15 cellular contexts compared by ENCODE assay signal in genomic region chr2:112577756-112578155, GRCh38. TPM values are rescaled to one million over a fixed set of nuclear protein-coding genes. Genes with fewer than 3 reads are reported as not detected.
DNase-seq lines count a peak whose midpoint lies in the region; TF ChIP-seq lines count a peak whose summit lies in the region.
"Had no signal": no experiment of that assay in that cellular context is flagged by ENCODE, and none has a peak within 500 bp of the region (broad histone marks: within the 10 kb centered on the region; RNA-seq: fewer than 3 reads in every experiment).

No MANE protein-coding gene starts in this region.

- peaks cover 44% of the 10 kb centered on the region for H3K36me3 Mint-ChIP-seq in Calu3 (ENCODE audit: insufficient read depth, unreplicated experiment)
- H3K36me3 Mint-ChIP-seq in activated CD4-positive, alpha-beta memory T cell treated with anti-CD3 and anti-CD28 coated beads for 36 hours: peaks cover 28% of the 10 kb centered on the region

- no peaks in the 10 kb centered on the region for H3K9me3 ChIP-seq in AG04450 (ENCODE audit: control insufficient read depth, insufficient read depth, low read length)
- H3K9me3 ChIP-seq in ascending aorta: no peaks in the 10 kb centered on the region
- no peaks in the 10 kb centered on the region for H3K9me3 ChIP-seq in hepatocyte (ENCODE audit: low read depth)
- H3K9me3 ChIP-seq in BE2C: no peaks in the 10 kb centered on the region

- CTCF ChIA-PET in AG04450 (lab: Charles Lee): interaction anchor here (0.6 to 1.5 kb wide), 11 partner anchors 11 to 457 kb away, joined by 3 to 11 read pairs (median 3); no protein-coding TSS in a partner anchor
- CTCF ChIA-PET in Calu3 (lab: Charles Lee): interaction anchor here (0.7 kb wide), 1 partner anchor 544 kb away, joined by 6 read pairs; no protein-coding TSS in a partner anchor
- CTCF ChIA-PET in activated CD4-positive, alpha-beta memory T cell treated with anti-CD3 and anti-CD28 coated beads for 36 hours (lab: Charles Lee): no interaction called here

- H3K4me1 ChIP-seq in ascending aorta (no peaks in the 10 kb centered on the region), hepatocyte (ENCODE audit: insufficient read depth) (no peaks in the 10 kb centered on the region), BE2C (no peaks in the 10 kb centered on the region)
- H3K4me1 ChIP-seq: foreskin keratinocyte had no signal

- H3K4me3 Mint-ChIP-seq in Calu3 (ENCODE audit: low read depth, unreplicated experiment): no peak overlapping the region
- H3K4me3 Mint-ChIP-seq in activated CD4-positive, alpha-beta memory T cell treated with anti-CD3 and anti-CD28 coated beads for 36 hours: no peak overlapping the region
- H3K4me3 Mint-ChIP-seq: CD4-positive, alpha-beta T cell; naive B cell had no signal

- H3K4me2 ChIP-seq in hepatocyte: no peak overlapping the region

- DNase-seq in AG04450 (ENCODE audit: low read depth, low spot score) (no peak), HCEC 1CT (peak; percentile 22), ascending aorta (ENCODE audit: low spot score in 2 of 2) (no peak), hepatocyte (ENCODE audit: low spot score) (no peak), Calu3 (no peak), NOMO-1 treated with DMSO at 0.1 percent for 48 hours (lab: John Stamatoyannopoulos, UW; ENCODE audit: unreplicated experiment) (no peak), BE2C (no peak)
- no peak for DNase-seq in activated CD4-positive, alpha-beta memory T cell treated with anti-CD3 and anti-CD28 coated beads for 36 hours
- DNase-seq: activated naive CD4-positive, alpha-beta T cell treated with Interleukin-2 at 50 U/mL for 16 hours; CD4-positive, alpha-beta T cell; foreskin keratinocyte; naive B cell; NCI-H345; PC-3; stimulated activated naive CD8-positive, alpha-beta T cell treated with anti-CD3 and anti-CD28 coated beads, Interleukin-15, Interleukin-2, amounts not matched to agents 100 U/mL and 50 U/mL, for 24 hours had no signal

- H3K4me3 ChIP-seq in AG04450 (ENCODE audit: low read depth, low read length): no peak overlapping the region
- H3K4me3 ChIP-seq in ascending aorta: no peak overlapping the region
- H3K4me3 ChIP-seq in hepatocyte: no peak overlapping the region
- H3K4me3 ChIP-seq in BE2C (ENCODE audit: low read depth, low read length): no peak overlapping the region

- 73% methylated on average over 4 of the region's 5 CpGs for WGBS in hepatocyte (ENCODE audit: low lambda C conversion rate, missing lambda C conversion rate)

- POLR2A ChIA-PET in AG04450 (lab: Yijun Ruan, JAX): no interaction called here
- POLR2A ChIA-PET in activated CD4-positive, alpha-beta memory T cell treated with anti-CD3 and anti-CD28 coated beads for 36 hours (lab: Charles Lee): no interaction called here

- TF ChIP-seq CTCF in AG04450 (IDR thresholded peaks at IDR 0.05; ENCODE audit: low read depth, low read length) (peak; percentile 39), ascending aorta (IDR thresholded peaks at IDR 0.05) (peak in 2 of 3 experiments; percentile 7 to 16), hepatocyte (IDR thresholded peaks at IDR 0.05; ENCODE audit: poor library complexity) (peak; percentile 5), Calu3 (IDR thresholded peaks at IDR 0.05; ENCODE audit: unreplicated experiment) (no peak), BE2C (IDR thresholded peaks at IDR 0.05; ENCODE audit: low read depth, low read length) (no peak; the same call in none of the 2 replicates)

- BruUV-seq in Calu3 (replicated peaks; lab: Mats Ljungman, UMichigan): no TSS peak

- H3K36me3 ChIP-seq in ascending aorta (peaks cover 19 to 35% of the 10 kb centered on the region in 2 donors), hepatocyte (replicated peaks; ENCODE audit: insufficient read depth, low read depth) (peaks cover 2% of the 10 kb centered on the region), BE2C (peaks cover 23% of the 10 kb centered on the region)

- H3K27ac Mint-ChIP-seq in Calu3 (ENCODE audit: unreplicated experiment): no peak overlapping the region
- no peak overlapping the region for H3K27ac Mint-ChIP-seq in activated CD4-positive, alpha-beta memory T cell treated with anti-CD3 and anti-CD28 coated beads for 36 hours
- H3K27ac Mint-ChIP-seq: CD4-positive, alpha-beta T cell had no signal

- H3K9me3 Mint-ChIP-seq in Calu3 (ENCODE audit: low read depth, unreplicated experiment): no peaks in the 10 kb centered on the region
- H3K9me3 Mint-ChIP-seq in activated CD4-positive, alpha-beta memory T cell treated with anti-CD3 and anti-CD28 coated beads for 36 hours: no peaks in the 10 kb centered on the region
- H3K9me3 Mint-ChIP-seq: CD4-positive, alpha-beta T cell; naive B cell had no signal

- H3K9me2 ChIP-seq in hepatocyte (replicated peaks; ENCODE audit: insufficient read depth): no peaks in the 10 kb centered on the region

- no peak overlapping the region for H3K27ac ChIP-seq in AG04450 (ENCODE audit: low read depth, low read length)
- no peak overlapping the region for H3K27ac ChIP-seq in ascending aorta
- H3K27ac ChIP-seq in hepatocyte: no peak overlapping the region
- H3K27ac ChIP-seq: foreskin keratinocyte had no signal

- H4K20me1 ChIP-seq in hepatocyte (ENCODE audit: insufficient read depth, poor library complexity, severe bottlenecking): no peaks in the 10 kb centered on the region

- H3K27me3 Mint-ChIP-seq in Calu3 (ENCODE audit: unreplicated experiment): no peaks in the 10 kb centered on the region
- no peaks in the 10 kb centered on the region for H3K27me3 Mint-ChIP-seq in activated CD4-positive, alpha-beta memory T cell treated with anti-CD3 and anti-CD28 coated beads for 36 hours
- H3K27me3 Mint-ChIP-seq: CD4-positive, alpha-beta T cell; naive B cell had no signal

- intact Hi-C loops in ascending aorta (cut with DNase I): no loop called here
- intact Hi-C loops in Calu3 (cut with micrococcal nuclease; ENCODE audit: unreplicated experiment): no loop called here
- intact Hi-C loops in activated CD4-positive, alpha-beta memory T cell treated with anti-CD3 and anti-CD28 coated beads for 36 hours (cut with micrococcal nuclease): no loop called here

- H3K27me3 ChIP-seq in AG04450 (ENCODE audit: control insufficient read depth, insufficient read depth, low read length) (no peaks in the 10 kb centered on the region), ascending aorta (no peaks in the 10 kb centered on the region), hepatocyte (no peaks in the 10 kb centered on the region), BE2C (no peaks in the 10 kb centered on the region)
- H3K27me3 ChIP-seq: foreskin keratinocyte had no signal

- H3K4me1 Mint-ChIP-seq in Calu3 (ENCODE audit: low read depth, unreplicated experiment): no peaks in the 10 kb centered on the region
- peaks cover 4% of the 10 kb centered on the region for H3K4me1 Mint-ChIP-seq in activated CD4-positive, alpha-beta memory T cell treated with anti-CD3 and anti-CD28 coated beads for 36 hours (ENCODE audit: low read depth)

- H3K79me2 ChIP-seq in hepatocyte: no peaks in the 10 kb centered on the region

- H2AFZ ChIP-seq in hepatocyte: no peak overlapping the region

RNA-seq across cellular contexts. Expression of gene CHCHD5, which starts 6.7 kb away (rescaled TPM):
- polyA plus RNA-seq in AG04450 (2011; rRNA removed) (8.9 and 15.2 TPM in 2 replicates), hepatocyte (67.3 and 73.5 TPM in 2 replicates)
- polyA minus RNA-seq in AG04450 (2011; rRNA and poly(A)+ RNA removed): 8.3 and 13.9 TPM in 2 replicates
- total RNA-seq in ascending aorta (26.5 TPM), hepatocyte (19.1 and 25.0 TPM in 2 replicates), Calu3 (2022) (18.0 and 20.1 TPM in 2 replicates)
- 59.8 TPM for polyA plus RNA-seq in BE2C (2012; ENCODE audit: insufficient read depth, insufficient read length, low read depth)
- 10 to 100 TPM; 39.3 to 41.4 TPM for total RNA-seq in activated CD4-positive, alpha-beta memory T cell treated with anti-CD3 and anti-CD28 coated beads for 36 hours

RNA-seq across cellular contexts. Expression of gene POLR1B, which starts 35.5 kb away (rescaled TPM):
- polyA plus RNA-seq in AG04450 (2011; rRNA removed) (11.3 and 12.4 TPM in 2 replicates), hepatocyte (7.7 and 9.7 TPM in 2 replicates)
- polyA minus RNA-seq in AG04450 (2011; rRNA and poly(A)+ RNA removed): 24.5 and 33.0 TPM in 2 replicates
- total RNA-seq in ascending aorta (3.6 TPM), hepatocyte (16.4 and 17.5 TPM in 2 replicates), Calu3 (2022) (36.4 and 36.9 TPM in 2 replicates)
- polyA plus RNA-seq in BE2C (2012; ENCODE audit: insufficient read depth, insufficient read length, low read depth): 26.9 TPM
- total RNA-seq in activated CD4-positive, alpha-beta memory T cell treated with anti-CD3 and anti-CD28 coated beads for 36 hours: 10 to 100 TPM; 50.7 to 55.3 TPM

Comparison
In these comparisons a context has a peak if more than half of its experiments do, and no peak if none do; other contexts are left out.
1. CTCF ChIP-seq: peak in AG04450 (single experiment), ascending aorta (2 of 3) and hepatocyte (single experiment); none in Calu3 (single experiment) and BE2C (single experiment).